32 cellular contexts compared by ENCODE assay signal in genomic region chr9:84609779-84610178, GRCh38. TPM values are rescaled to one million over a fixed set of nuclear protein-coding genes. Genes with fewer than 3 reads are reported as not detected.
DNase-seq lines count a peak whose midpoint lies in the region; ATAC-seq, FAIRE-seq and TF ChIP-seq lines count a peak whose summit lies in the region.
"Had no signal": no experiment of that assay in that cellular context is flagged by ENCODE, and none has a peak within 500 bp of the region (broad histone marks: within the 10 kb centered on the region; RNA-seq: fewer than 3 reads in every experiment).

No MANE protein-coding gene starts in this region.

- H3K9ac ChIP-seq in NT2/D1 (ENCODE audit: insufficient read length, low read depth), result no peak overlapping the region
- no peak overlapping the region for H3K9ac ChIP-seq in H1 (replicated peaks in 1 of 4; ENCODE audit: extremely low read depth in 1 of 4, low read depth in 3 of 4, low read length in 3 of 4)
- H3K9ac ChIP-seq: BLaER1 had no signal

- H3K56ac ChIP-seq in H1 (replicated peaks; ENCODE audit: insufficient read length, low read depth, low read length), result no peak overlapping the region

- DNase-seq in NT2/D1 (ENCODE audit: low read depth, low spot score), result peak; percentile 35
- no peak for DNase-seq in H1 (ENCODE audit: low read depth in 1 of 2, low spot score in 2 of 2)
- DNase-seq in iPS DF 4.7 (ENCODE audit: extremely low read depth, low spot score), result peak; percentile 16
- DNase-seq in renal cortical epithelial cell (ENCODE audit: low read depth), result peak; percentile 9
- DNase-seq in erythroblast (lab: John Stamatoyannopoulos, UW), result no peak
- DNase-seq in activated CD8-positive, alpha-beta memory T cell treated with anti-CD3 and anti-CD28 coated beads, Interleukin-2, amount 10 ng/mL, durations not matched to agents 7 days and 5 days, result no peak
- no peak for DNase-seq in activated T-cell treated with anti-CD3 and anti-CD28 coated beads, Interleukin-2, amount 50 U/mL, for 72 hours
- DNase-seq: 8988T; ACHN; BE2C; C1 segment of cervical spinal cord; CD4-positive, alpha-beta memory T cell; CD4-positive, CD25-positive, alpha-beta regulatory T cell; CD8-positive, alpha-beta memory T cell; COR-L47; DMS 273 treated with DMSO at 0.1 percent for 48 hours; DMS153; DMS53; DMS79; DND-41; EL; GDM1 had no signal

- H4K8ac ChIP-seq in H1 (ENCODE audit: extremely low read depth, insufficient read depth, low read length), result no peak overlapping the region

- H3K36me3 ChIP-seq in NT2/D1 (ENCODE audit: insufficient read depth, insufficient read length, low read length) (no peaks in the 10 kb centered on the region), H1 (ENCODE audit: control insufficient read depth in 2 of 4, insufficient read depth in 4 of 4, low read length in 3 of 4) (no peaks in the 10 kb centered on the region; a peak in 1 of 8 replicates)
- H3K36me3 ChIP-seq: BE2C, BLaER1 had no signal

- peaks cover 6% of the 10 kb centered on the region; the same call in 1 of the 2 replicates for H3K9me3 ChIP-seq in NT2/D1 (ENCODE audit: insufficient read depth, low read length)
- peaks cover 5 to 8% of the 10 kb centered on the region in 2 experiments for H3K9me3 ChIP-seq in H1 (ENCODE audit: insufficient read depth in 2 of 2, low read depth in 1 of 2, low read length in 1 of 2)
- H3K9me3 ChIP-seq: BE2C had no signal

- POLR2A ChIA-PET in H1 (lab: Charles Lee; ENCODE audit: partially characterized antibody), result no interaction called here

- no peak for FAIRE-seq in H1 (lab: Jason Lieb, UNC)
- FAIRE-seq: A204.1, GM12878, GM12892, GM18507, GM19239 had no signal

- no peak overlapping the region for H2BK20ac ChIP-seq in H1 (ENCODE audit: low read length)

- H3K14ac ChIP-seq in H1 (ENCODE audit: insufficient read length), result no peak overlapping the region

- H3K18ac ChIP-seq in H1 (ENCODE audit: extremely low read depth, low read length), result no peak overlapping the region

- H3K23ac ChIP-seq in H1 (ENCODE audit: insufficient read length), result no peak overlapping the region

- H2AFZ ChIP-seq in H1 (ENCODE audit: low read length), result no peak overlapping the region

- no peaks in the 10 kb centered on the region for H3K4me1 Mint-ChIP-seq in activated CD8-positive, alpha-beta memory T cell treated with anti-CD3 and anti-CD28 coated beads, Interleukin-2, amount 10 ng/mL, durations not matched to agents 7 days and 5 days
- no peaks in the 10 kb centered on the region for H3K4me1 Mint-ChIP-seq in activated T-cell treated with anti-CD3 and anti-CD28 coated beads, Interleukin-2, amount 50 U/mL, for 72 hours (ENCODE audit: low read depth)
- H3K4me1 Mint-ChIP-seq: CD14-positive monocyte; CD4-positive, alpha-beta memory T cell; CD4-positive, CD25-positive, alpha-beta regulatory T cell; CD8-positive, alpha-beta memory T cell had no signal

- H3K27ac Mint-ChIP-seq in activated CD8-positive, alpha-beta memory T cell treated with anti-CD3 and anti-CD28 coated beads, Interleukin-2, amount 10 ng/mL, durations not matched to agents 7 days and 5 days, result no peak overlapping the region
- no peak overlapping the region for H3K27ac Mint-ChIP-seq in activated T-cell treated with anti-CD3 and anti-CD28 coated beads, Interleukin-2, amount 50 U/mL, for 72 hours
- H3K27ac Mint-ChIP-seq: CD14-positive monocyte; CD4-positive, alpha-beta memory T cell; CD4-positive, CD25-positive, alpha-beta regulatory T cell; CD8-positive, alpha-beta memory T cell had no signal

- no peak overlapping the region for H2BK5ac ChIP-seq in H1 (ENCODE audit: low read depth, low read length)

- no peak overlapping the region for H2AK5ac ChIP-seq in H1 (ENCODE audit: low read depth, low read length)

- no peak overlapping the region for H2BK120ac ChIP-seq in H1 (replicated peaks; ENCODE audit: low read depth, low read length)

- H3K27me3 ChIP-seq in NT2/D1 (ENCODE audit: insufficient read depth, insufficient read length), result no peaks in the 10 kb centered on the region
- no peaks in the 10 kb centered on the region for H3K27me3 ChIP-seq in H1 (replicated peaks in 1 of 4; ENCODE audit: control insufficient read depth in 3 of 4, extremely low read depth in 1 of 4, insufficient read depth in 3 of 4, low read length in 3 of 4)
- H3K27me3 ChIP-seq: BE2C, BLaER1 had no signal

- H4K20me1 ChIP-seq in H1 (replicated peaks in 1 of 2; ENCODE audit: control insufficient read depth in 1 of 2, insufficient read depth in 2 of 2, low read length in 2 of 2), result no peaks in the 10 kb centered on the region
- H4K20me1 ChIP-seq: BLaER1 had no signal

- H3K4me1 ChIP-seq in NT2/D1 (ENCODE audit: insufficient read depth, insufficient read length) (no peaks in the 10 kb centered on the region), H1 (replicated peaks in 1 of 4; ENCODE audit: control insufficient read depth in 3 of 4, insufficient read depth in 4 of 4, low read length in 3 of 4) (peaks cover 0 to 5% (median 1%) of the 10 kb centered on the region in 4 experiments; a peak in 3 of 7 replicates)
- H3K4me1 ChIP-seq: BE2C, BLaER1 had no signal

- H3K23me2 ChIP-seq in H1 (ENCODE audit: low read depth, low read length), result no peaks in the 10 kb centered on the region

- no peaks in the 10 kb centered on the region for H3K36me3 Mint-ChIP-seq in activated CD8-positive, alpha-beta memory T cell treated with anti-CD3 and anti-CD28 coated beads, Interleukin-2, amount 10 ng/mL, durations not matched to agents 7 days and 5 days
- H3K36me3 Mint-ChIP-seq in activated T-cell treated with anti-CD3 and anti-CD28 coated beads, Interleukin-2, amount 50 U/mL, for 72 hours (ENCODE audit: insufficient read depth in 2 of 2), result no peaks in the 10 kb centered on the region
- H3K36me3 Mint-ChIP-seq: CD14-positive monocyte; CD4-positive, alpha-beta memory T cell; CD4-positive, CD25-positive, alpha-beta regulatory T cell; CD8-positive, alpha-beta memory T cell had no signal

- H2BK15ac ChIP-seq in H1 (ENCODE audit: low read length), result no peak overlapping the region

- CTCF ChIA-PET in H1 (lab: Charles Lee; ENCODE audit: partially characterized antibody), result no interaction called here
- CTCF ChIA-PET in activated CD8-positive, alpha-beta memory T cell treated with anti-CD3 and anti-CD28 coated beads, Interleukin-2, amount 10 ng/mL, durations not matched to agents 7 days and 5 days (lab: Charles Lee), result no interaction called here

- no peak for TF ChIP-seq CTCF in H1 (IDR thresholded peaks at IDR 0.05; ENCODE audit: control extremely low read depth in 1 of 3, insufficient read depth in 1 of 3, low read depth in 1 of 3, low read length in 3 of 3)

- no peak for TF ChIP-seq RAD21 in H1 (IDR thresholded peaks at IDR 0.05 in 1 of 2, conservative IDR thresholded peaks at IDR 0.05 in 1 of 2; ENCODE audit: low read depth in 2 of 2, low read length in 2 of 2)

- H3K79me1 ChIP-seq in H1 (ENCODE audit: low read depth, low read length), result no peaks in the 10 kb centered on the region

- no peak overlapping the region for H3K4me2 ChIP-seq in H1 (ENCODE audit: insufficient read depth in 1 of 2, low read depth in 2 of 2, low read length in 2 of 2)
- H3K4me2 ChIP-seq: BLaER1 had no signal

- no peak overlapping the region for H3K27ac ChIP-seq in H1 (ENCODE audit: low read depth, low read length)
- H3K27ac ChIP-seq: BLaER1 had no signal

- H2BK12ac ChIP-seq in H1 (ENCODE audit: low read depth, low read length), result no peak overlapping the region

- H3K79me2 ChIP-seq in H1 (ENCODE audit: control insufficient read depth in 1 of 2, insufficient read depth in 2 of 2, low read length in 2 of 2), result no peaks in the 10 kb centered on the region

- no peak overlapping the region for H3K4me3 Mint-ChIP-seq in activated CD8-positive, alpha-beta memory T cell treated with anti-CD3 and anti-CD28 coated beads, Interleukin-2, amount 10 ng/mL, durations not matched to agents 7 days and 5 days
- no peak overlapping the region for H3K4me3 Mint-ChIP-seq in activated T-cell treated with anti-CD3 and anti-CD28 coated beads, Interleukin-2, amount 50 U/mL, for 72 hours
- H3K4me3 Mint-ChIP-seq: CD14-positive monocyte; CD4-positive, alpha-beta memory T cell; CD4-positive, CD25-positive, alpha-beta regulatory T cell; CD8-positive, alpha-beta memory T cell had no signal

- H4K5ac ChIP-seq in H1 (ENCODE audit: insufficient read length, low read depth, low read length), result no peak overlapping the region

- TF ChIP-seq EP300 in H1 (IDR thresholded peaks at IDR 0.05; ENCODE audit: borderline replicate concordance in 1 of 2, low read depth in 2 of 2, low read length in 2 of 2), result no peak

- TF ChIP-seq POLR2A in H1 (IDR thresholded peaks at IDR 0.05; ENCODE audit: control extremely low read depth in 1 of 2, low read depth in 2 of 2, low read length in 2 of 2) (no peak), erythroblast (IDR thresholded peaks at IDR 0.05; ENCODE audit: low read length) (no peak)

- H3K4ac ChIP-seq in H1 (replicated peaks; ENCODE audit: insufficient read length, low read depth, low read length), result no peak overlapping the region

- H3K27me3 Mint-ChIP-seq in activated CD8-positive, alpha-beta memory T cell treated with anti-CD3 and anti-CD28 coated beads, Interleukin-2, amount 10 ng/mL, durations not matched to agents 7 days and 5 days, result no peaks in the 10 kb centered on the region
- H3K27me3 Mint-ChIP-seq in activated T-cell treated with anti-CD3 and anti-CD28 coated beads, Interleukin-2, amount 50 U/mL, for 72 hours (ENCODE audit: low read depth), result no peaks in the 10 kb centered on the region

- no peaks in the 10 kb centered on the region for H3K9me3 Mint-ChIP-seq in activated CD8-positive, alpha-beta memory T cell treated with anti-CD3 and anti-CD28 coated beads, Interleukin-2, amount 10 ng/mL, durations not matched to agents 7 days and 5 days (ENCODE audit: low read depth)
- H3K9me3 Mint-ChIP-seq in activated T-cell treated with anti-CD3 and anti-CD28 coated beads, Interleukin-2, amount 50 U/mL, for 72 hours, result no peaks in the 10 kb centered on the region

- H3K4me3 ChIP-seq in NT2/D1 (ENCODE audit: insufficient read length, low read depth) (no peak overlapping the region), H1 (ENCODE audit: extremely low read depth in 1 of 4, insufficient read depth in 2 of 4, low read depth in 3 of 4, low read length in 4 of 4) (no peak overlapping the region)
- H3K4me3 ChIP-seq: BLaER1, GM12878 had no signal

- H4K91ac ChIP-seq in H1 (replicated peaks; ENCODE audit: insufficient read length, low read length), result no peak overlapping the region

- ATAC-seq in activated CD8-positive, alpha-beta memory T cell treated with anti-CD3 and anti-CD28 coated beads, Interleukin-2, amount 10 ng/mL, durations not matched to agents 7 days and 5 days, result no peak
- ATAC-seq in GM18511 (IDR thresholded peaks at IDR 0.05; ENCODE audit: unreplicated experiment), result no peak
- no peak for ATAC-seq in activated T-cell treated with anti-CD3 and anti-CD28 coated beads, Interleukin-2, amount 50 U/mL, for 72 hours (replicated peaks in 1 of 2)
- ATAC-seq: GM12878 had no signal

RNA-seq across cellular contexts. Expression of gene NTRK2, which starts 59.8 kb away (rescaled TPM):
- total RNA-seq in H1 (2021; fragmentation: NEBNext Ultra II Directional; extraction: Animal tissue kit (Norgen Biotek cat#: 25700)), result 0.04 and 0.08 TPM in 2 replicates
- 0.03 TPM in 2 replicates for polyA plus RNA-seq in H1 (2011; rRNA removed)
- polyA plus RNA-seq in H1 (2011; cell fraction: cytosol; rRNA removed), result 0.03 TPM
- polyA plus RNA-seq in H1 (2011; cell fraction: nucleus; rRNA removed), result 0.07 TPM
- polyA plus RNA-seq in H1 (2012, experiment 1 of 2), result 0.03 to 0.08 TPM in 2 of 4 replicates, not detected in the others
- polyA plus RNA-seq in H1 (2012, experiment 2 of 2), result not detected
- 0.08 TPM for polyA plus RNA-seq in H1 (2013, experiment 1 of 2)
- polyA plus RNA-seq in H1 (2013, experiment 2 of 2), result 0.06 TPM
- 0.03 and 0.05 TPM in 2 replicates for polyA minus RNA-seq in H1 (2011; rRNA and poly(A)+ RNA removed)
- not detected for polyA minus RNA-seq in H1 (2011; cell fraction: cytosol; rRNA and poly(A)+ RNA removed)
- polyA minus RNA-seq in H1 (2011; cell fraction: nucleus; rRNA and poly(A)+ RNA removed), result 0.30 TPM
- 0.35 and 9.8 TPM in 2 replicates for total RNA-seq in renal cortical epithelial cell
- total RNA-seq in activated CD8-positive, alpha-beta memory T cell treated with anti-CD3 and anti-CD28 coated beads, Interleukin-2, amount 10 ng/mL, durations not matched to agents 7 days and 5 days, result 1 to 10 TPM in 1 of 2 experiments, under 1 TPM in 1; 0.12 to 2.9 TPM
- total RNA-seq in activated T-cell treated with anti-CD3 and anti-CD28 coated beads, Interleukin-2, amount 50 U/mL, for 72 hours, result 1 to 10 TPM in 1 of 2 donors, under 1 TPM in 1; 0.41 to 3.3 TPM
- total RNA-seq: G401 had no signal
- polyA plus RNA-seq: AG04450; CD14-positive monocyte; CD8-positive, alpha-beta memory T cell had no signal

Comparison
In these comparisons a context has a peak if more than half of its experiments do, and no peak if none do; other contexts are left out.
1. DNase-seq: peak in NT2/D1 (single experiment), iPS DF 4.7 (single experiment) and renal cortical epithelial cell (single experiment); none in H1 (0 of 2), erythroblast (0 of 2), activated CD8-positive, alpha-beta memory T cell treated with anti-CD3 and anti-CD28 coated beads, Interleukin-2, amount 10 ng/mL, durations not matched to agents 7 days and 5 days (single experiment) and activated T-cell treated with anti-CD3 and anti-CD28 coated beads, Interleukin-2, amount 50 U/mL, for 72 hours (0 of 2).